Comparison of ENCODE assay signal across 1 cellular context in the genomic region with DNA sequence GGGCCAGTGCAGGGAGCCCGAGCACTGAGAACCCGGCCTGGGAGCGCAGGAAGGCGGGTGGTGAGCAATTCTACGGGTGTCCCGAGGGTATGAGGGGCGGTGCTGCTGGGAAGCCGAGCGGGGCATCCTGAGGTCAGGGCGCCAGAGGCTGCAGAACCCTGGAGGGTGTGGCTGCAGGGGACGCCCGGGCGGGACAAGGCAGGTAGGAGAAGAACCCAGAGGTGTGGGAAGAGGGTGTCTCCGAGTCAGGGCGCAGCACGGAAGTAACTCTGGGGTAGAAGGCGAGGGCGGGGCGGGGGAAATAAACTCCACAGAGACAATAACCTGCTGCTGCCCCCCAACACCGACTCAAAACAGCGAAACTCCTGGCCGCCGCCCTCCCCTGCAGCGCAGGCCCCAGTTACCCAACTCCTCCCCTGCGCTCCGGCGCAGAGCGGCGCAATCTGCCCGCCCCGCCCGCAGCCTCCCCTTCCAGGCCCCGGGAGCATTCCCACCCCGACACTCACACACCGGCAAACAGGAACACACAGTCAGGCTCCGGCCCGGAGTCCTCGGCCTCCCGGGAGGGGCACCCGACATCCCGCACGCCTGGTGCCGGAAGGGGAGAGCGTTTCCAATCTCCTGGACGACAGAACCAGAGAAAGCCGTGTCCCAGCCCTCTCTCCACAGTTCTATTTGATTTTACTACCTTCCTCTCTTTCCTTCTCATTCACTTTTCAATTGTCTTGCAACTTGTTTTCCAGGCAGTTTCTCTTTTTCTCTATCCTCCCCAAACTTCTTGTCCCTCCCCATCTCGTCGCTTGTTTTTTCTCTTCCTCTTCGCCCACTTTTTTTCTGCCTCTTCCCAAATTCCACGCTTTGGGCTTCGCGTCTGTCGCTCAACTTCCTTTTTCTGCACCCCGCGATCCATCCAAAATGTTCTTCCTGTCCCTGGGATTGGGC.
TF ChIP-seq lines count a peak whose summit lies in the region.

No MANE protein-coding gene starts in this region.

TF ChIP-seq in HepG2, 621 proteins besides CTCF, POLR2A, EP300 and RAD21:
- TF ChIP-seq, protein P1, sequence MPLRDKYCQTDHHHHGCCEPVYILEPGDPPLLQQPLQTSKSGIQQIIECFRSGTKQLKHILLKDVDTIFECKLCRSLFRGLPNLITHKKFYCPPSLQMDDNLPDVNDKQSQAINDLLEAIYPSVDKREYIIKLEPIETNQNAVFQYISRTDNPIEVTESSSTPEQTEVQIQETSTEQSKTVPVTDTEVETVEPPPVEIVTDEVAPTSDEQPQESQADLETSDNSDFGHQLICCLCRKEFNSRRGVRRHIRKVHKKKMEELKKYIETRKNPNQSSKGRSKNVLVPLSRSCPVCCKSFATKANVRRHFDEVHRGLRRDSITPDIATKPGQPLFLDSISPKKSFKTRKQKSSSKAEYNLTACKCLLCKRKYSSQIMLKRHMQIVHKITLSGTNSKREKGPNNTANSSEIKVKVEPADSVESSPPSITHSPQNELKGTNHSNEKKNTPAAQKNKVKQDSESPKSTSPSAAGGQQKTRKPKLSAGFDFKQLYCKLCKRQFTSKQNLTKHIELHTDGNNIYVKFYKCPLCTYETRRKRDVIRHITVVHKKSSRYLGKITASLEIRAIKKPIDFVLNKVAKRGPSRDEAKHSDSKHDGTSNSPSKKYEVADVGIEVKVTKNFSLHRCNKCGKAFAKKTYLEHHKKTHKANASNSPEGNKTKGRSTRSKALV (CRISPR knock-in tag; IDR thresholded peaks at IDR 0.05) = peak; percentile 37; the same call in 1 of the 2 replicates
- 0 out of 2 replicates have a peak, but pooled peaks have one; percentile 27 for TF ChIP-seq MTF2 (CRISPR knock-in tag; IDR thresholded peaks at IDR 0.05; ENCODE audit: borderline replicate concordance)
- TF ChIP-seq, protein P2, sequence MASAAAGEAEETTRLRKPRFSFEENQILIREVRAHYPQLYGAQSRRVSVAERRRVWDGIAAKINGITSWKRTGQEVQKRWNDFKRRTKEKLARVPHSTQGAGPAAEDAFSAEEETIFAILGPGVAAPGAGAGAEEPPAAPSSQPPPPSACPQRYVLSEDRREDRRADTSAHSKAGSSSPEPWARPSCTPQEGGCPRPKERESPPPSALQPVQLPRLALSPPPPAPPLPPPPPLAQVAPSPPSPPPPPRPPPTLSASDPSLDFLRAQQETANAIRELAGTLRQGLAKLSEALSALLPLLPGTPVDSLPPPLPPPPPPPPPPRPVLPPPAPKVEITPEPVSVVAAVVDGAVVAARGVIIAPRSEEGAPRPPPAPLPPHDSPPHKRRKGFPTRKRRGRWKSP (CRISPR knock-in tag; IDR thresholded peaks at IDR 0.05) = peak; percentile 99
- TF ChIP-seq, protein P3, sequence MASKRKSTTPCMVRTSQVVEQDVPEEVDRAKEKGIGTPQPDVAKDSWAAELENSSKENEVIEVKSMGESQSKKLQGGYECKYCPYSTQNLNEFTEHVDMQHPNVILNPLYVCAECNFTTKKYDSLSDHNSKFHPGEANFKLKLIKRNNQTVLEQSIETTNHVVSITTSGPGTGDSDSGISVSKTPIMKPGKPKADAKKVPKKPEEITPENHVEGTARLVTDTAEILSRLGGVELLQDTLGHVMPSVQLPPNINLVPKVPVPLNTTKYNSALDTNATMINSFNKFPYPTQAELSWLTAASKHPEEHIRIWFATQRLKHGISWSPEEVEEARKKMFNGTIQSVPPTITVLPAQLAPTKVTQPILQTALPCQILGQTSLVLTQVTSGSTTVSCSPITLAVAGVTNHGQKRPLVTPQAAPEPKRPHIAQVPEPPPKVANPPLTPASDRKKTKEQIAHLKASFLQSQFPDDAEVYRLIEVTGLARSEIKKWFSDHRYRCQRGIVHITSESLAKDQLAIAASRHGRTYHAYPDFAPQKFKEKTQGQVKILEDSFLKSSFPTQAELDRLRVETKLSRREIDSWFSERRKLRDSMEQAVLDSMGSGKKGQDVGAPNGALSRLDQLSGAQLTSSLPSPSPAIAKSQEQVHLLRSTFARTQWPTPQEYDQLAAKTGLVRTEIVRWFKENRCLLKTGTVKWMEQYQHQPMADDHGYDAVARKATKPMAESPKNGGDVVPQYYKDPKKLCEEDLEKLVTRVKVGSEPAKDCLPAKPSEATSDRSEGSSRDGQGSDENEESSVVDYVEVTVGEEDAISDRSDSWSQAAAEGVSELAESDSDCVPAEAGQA (IDR thresholded peaks at IDR 0.05; ENCODE audit: low read depth) = no peak
- TF ChIP-seq, protein P3 (CRISPR knock-in tag; IDR thresholded peaks at IDR 0.05; ENCODE audit: borderline replicate concordance) = no peak
